In genomic region chr1:145996433-145997155, GRCh38 we compare ENCODE assay signal across 1 cellular context.
TF ChIP-seq lines count a peak whose summit lies in the region.

TSS of gene TXNIP (minus strand) at chr1:145996579. CDS start at chr1:145996266, 313 bp downstream.

TF ChIP-seq in HepG2, 621 proteins besides CTCF, POLR2A, EP300 and RAD21 (continued from another document and continues in another):
- TF ChIP-seq THAP9 (CRISPR knock-in tag; IDR thresholded peaks at IDR 0.05; ENCODE audit: borderline replicate concordance) (peak; percentile 82; the same call in 1 of the 2 replicates), ZBTB20 (CRISPR knock-in tag; IDR thresholded peaks at IDR 0.05; ENCODE audit: borderline replicate concordance, low read depth) (peak; percentile 89; the same call in 1 of the 2 replicates), AHDC1 (CRISPR knock-in tag; IDR thresholded peaks at IDR 0.05; ENCODE audit: borderline replicate concordance) (peak; percentile 78; the same call in 1 of the 2 replicates), STAT5B (CRISPR knock-in tag; IDR thresholded peaks at IDR 0.05) (no peak), ZNF672 (CRISPR knock-in tag; IDR thresholded peaks at IDR 0.05) (no peak), SPEN (CRISPR knock-in tag; IDR thresholded peaks at IDR 0.05; ENCODE audit: low read depth) (peak; percentile 99; the same call in 1 of the 2 replicates), PITX1 (CRISPR knock-in tag; IDR thresholded peaks at IDR 0.05) (peak; percentile 89), ZNF121 (CRISPR knock-in tag; IDR thresholded peaks at IDR 0.05) (peak; percentile 22; the same call in 1 of the 2 replicates), POGK (CRISPR knock-in tag; conservative IDR thresholded peaks at IDR 0.05) (peak; percentile 84), ZNF230 (CRISPR knock-in tag; IDR thresholded peaks at IDR 0.05) (peak; percentile 58), PLSCR1 (CRISPR knock-in tag; IDR thresholded peaks at IDR 0.05; ENCODE audit: borderline replicate concordance) (no peak), ZNF883 (CRISPR knock-in tag; IDR thresholded peaks at IDR 0.05; ENCODE audit: not compliant biosample characterization) (peak; percentile 89), MYNN (CRISPR knock-in tag; IDR thresholded peaks at IDR 0.05; ENCODE audit: low read depth) (peak; percentile 81; the same call in 1 of the 2 replicates), JUND (CRISPR knock-in tag; IDR thresholded peaks at IDR 0.05) (no peak; the same call in 1 of the 2 replicates), ARHGAP35 (CRISPR knock-in tag; IDR thresholded peaks at IDR 0.05; ENCODE audit: borderline replicate concordance) (peak; percentile 66; the same call in 1 of the 2 replicates), ZNF12 (CRISPR knock-in tag; IDR thresholded peaks at IDR 0.05) (0 out of 2 replicates have a peak, but pooled peaks have one; percentile 9), SMAD3 (CRISPR knock-in tag; IDR thresholded peaks at IDR 0.05) (peak; percentile 93), PRDM15 (CRISPR knock-in tag; IDR thresholded peaks at IDR 0.05) (no peak), SAP130 (CRISPR knock-in tag; IDR thresholded peaks at IDR 0.05; ENCODE audit: low read depth) (peak; percentile 90), MXD1 (CRISPR knock-in tag; IDR thresholded peaks at IDR 0.05) (no peak), MLLT10 (CRISPR knock-in tag; IDR thresholded peaks at IDR 0.05) (no peak), ZNF101 (CRISPR knock-in tag; IDR thresholded peaks at IDR 0.05; ENCODE audit: borderline replicate concordance, low read depth) (0 out of 2 replicates have a peak, but pooled peaks have one; percentile 22), PCBP2 (optimal IDR thresholded peaks at IDR 0.05; ENCODE audit: low read depth, low read length, poor library complexity, severe bottlenecking) (peak; percentile 29), KLF9 (CRISPR knock-in tag; IDR thresholded peaks at IDR 0.05; ENCODE audit: low read depth) (peak; percentile 25; the same call in 1 of the 2 replicates), ZNF337 (CRISPR knock-in tag; IDR thresholded peaks at IDR 0.05; ENCODE audit: borderline replicate concordance, low read depth) (no peak), HNF1A (IDR thresholded peaks at IDR 0.05; ENCODE audit: low read depth) (0 out of 2 replicates have a peak, but pooled peaks have one; percentile 61), HNF1A (CRISPR knock-in tag; IDR thresholded peaks at IDR 0.05; ENCODE audit: borderline replicate concordance) (peak; percentile 84; the same call in 1 of the 2 replicates), AHR (CRISPR knock-in tag; IDR thresholded peaks at IDR 0.05) (peak; percentile 60), CBX5 (CRISPR knock-in tag; IDR thresholded peaks at IDR 0.05; ENCODE audit: borderline replicate concordance) (peak; percentile 80; the same call in 1 of the 2 replicates), ZNF709 (CRISPR knock-in tag; IDR thresholded peaks at IDR 0.05) (0 out of 2 replicates have a peak, but pooled peaks have one; percentile 79), ZNF446 (CRISPR knock-in tag; IDR thresholded peaks at IDR 0.05) (peak; percentile 77), SMAD1 (CRISPR knock-in tag; IDR thresholded peaks at IDR 0.05; ENCODE audit: borderline replicate concordance, low read depth) (peak; percentile 45; the same call in 1 of the 2 replicates), ATF7-NPFF (CRISPR knock-in tag; IDR thresholded peaks at IDR 0.05; ENCODE audit: low read depth) (no peak)
